Comparison of ENCODE assay signal across 8 cellular contexts in genomic region chr2:111119004-111119846, GRCh38.
A peak's percentile ranks its signal among the peaks of the same experiment; 100 is the strongest.
DNase-seq lines count a peak whose midpoint lies in the region; ATAC-seq and TF ChIP-seq lines count a peak whose summit lies in the region.

No MANE protein-coding gene starts in this region.

- H3K9ac ChIP-seq in rectal smooth muscle tissue (ENCODE audit: low read length) = no peak overlapping the region

- no peak for TF ChIP-seq CTCF in GM12865 (IDR thresholded peaks at IDR 0.05; ENCODE audit: insufficient read depth, low read depth, low read length, missing control alignments)
- TF ChIP-seq CTCF in fibroblast of pulmonary artery (IDR thresholded peaks at IDR 0.05; ENCODE audit: low read length, missing control alignments) = no peak

- H3K4me3 ChIP-seq in GM12865 (ENCODE audit: low read depth, low read length) = no peak overlapping the region
- H3K4me3 ChIP-seq in fibroblast of pulmonary artery (replicated peaks; ENCODE audit: low read depth, low read length) = peak overlapping the region; percentile 21
- peak overlapping the region; percentile 59 for H3K4me3 ChIP-seq in rectal smooth muscle tissue (ENCODE audit: low read length)

- ATAC-seq in GM18867 (IDR thresholded peaks at IDR 0.05; ENCODE audit: unreplicated experiment) = no peak
- ATAC-seq in GM21367 (IDR thresholded peaks at IDR 0.05; ENCODE audit: unreplicated experiment) = no peak
- ATAC-seq in activated CD4-positive, CD25-positive, alpha-beta regulatory T cell treated with anti-CD3 and anti-CD28 coated beads, Interleukin-2, amount 50 U/mL, for 24 hours = no peak

- no peaks in the 10 kb centered on the region for H3K36me3 ChIP-seq in rectal smooth muscle tissue (ENCODE audit: control insufficient read depth, insufficient read depth, low read length)

- peak; percentile 26 for DNase-seq in GM12865 (ENCODE audit: low read depth)
- DNase-seq in activated CD8-positive, alpha-beta memory T cell treated with anti-CD3 and anti-CD28 coated beads for 24 hours = peak; percentile 73
- DNase-seq in fibroblast of pulmonary artery (ENCODE audit: low read depth) = no peak
- DNase-seq in NCI-H2029 (lab: John Stamatoyannopoulos, UW) = no peak

- no peak overlapping the region for H3K27ac ChIP-seq in rectal smooth muscle tissue (ENCODE audit: low read depth, low read length)

- peaks cover 11% of the 10 kb centered on the region for H3K4me1 ChIP-seq in rectal smooth muscle tissue (ENCODE audit: control insufficient read depth, insufficient read depth, low read length)

- H3K27me3 ChIP-seq in rectal smooth muscle tissue (ENCODE audit: control insufficient read depth, insufficient read depth, low read length) = peaks cover 7% of the 10 kb centered on the region

Comparison
In these comparisons a context has a peak if more than half of its experiments do, and no peak if none do; other contexts are left out.
1. DNase-seq: peak in GM12865 (single experiment) and activated CD8-positive, alpha-beta memory T cell treated with anti-CD3 and anti-CD28 coated beads for 24 hours (single experiment); none in fibroblast of pulmonary artery (single experiment) and NCI-H2029 (single experiment).